Comparison of ENCODE assay signal across 24 cellular contexts in genomic region chr4:56146956-56147355, GRCh38.
DNase-seq lines count a peak whose midpoint lies in the region; ATAC-seq and TF ChIP-seq lines count a peak whose summit lies in the region.
"Had no signal": no experiment of that assay in that cellular context is flagged by ENCODE, and none has a peak within 500 bp of the region (broad histone marks: within the 10 kb centered on the region; RNA-seq: fewer than 3 reads in every experiment).

No MANE protein-coding gene starts in this region.

- H3K56ac ChIP-seq in H9 (ENCODE audit: insufficient read length, low read depth, low read length) = no peak overlapping the region

- H3K36me3 Mint-ChIP-seq in H9 (ENCODE audit: insufficient read depth in 1 of 3, low read depth in 3 of 3) (no peaks in the 10 kb centered on the region), nephron (ENCODE audit: low read depth) (peaks cover 11% of the 10 kb centered on the region)
- H3K36me3 Mint-ChIP-seq: CD14-positive monocyte; CD8-positive, alpha-beta memory T cell had no signal

- H3K4me2 ChIP-seq in H9 (ENCODE audit: insufficient read depth, insufficient read length, low read length) = no peak overlapping the region

- no peak for TF ChIP-seq POLR2A in testis (IDR thresholded peaks at IDR 0.05)
- no peak for TF ChIP-seq POLR2A in thyroid gland (IDR thresholded peaks at IDR 0.05)

- H2BK15ac ChIP-seq in H9 (ENCODE audit: low read depth, low read length) = no peak overlapping the region

- no peak overlapping the region for H2BK12ac ChIP-seq in H9 (ENCODE audit: insufficient read length, low read depth, low read length)

- H3K4me3 Mint-ChIP-seq in H9 = no peak overlapping the region
- no peak overlapping the region for H3K4me3 Mint-ChIP-seq in nephron
- H3K4me3 Mint-ChIP-seq: B cell; CD14-positive monocyte; CD8-positive, alpha-beta memory T cell had no signal

- no peak overlapping the region for H3K9ac ChIP-seq in H9 (ENCODE audit: extremely low read depth, insufficient read length, low read length)

- no peak overlapping the region for H4K91ac ChIP-seq in H9 (ENCODE audit: insufficient read length, low read depth, low read length)

- no peak overlapping the region for H3T11ph ChIP-seq in H9 (ENCODE audit: low read length)

- no peak overlapping the region for H3K14ac ChIP-seq in H9 (ENCODE audit: insufficient read depth, low read length)

- no peaks in the 10 kb centered on the region for H4K20me1 ChIP-seq in H9 (ENCODE audit: control insufficient read depth, insufficient read depth, insufficient read length)

- H3K4me1 ChIP-seq in H9 (ENCODE audit: insufficient read depth, low read length) = peaks cover 2% of the 10 kb centered on the region; the same call in 1 of the 2 replicates
- peaks cover 7% of the 10 kb centered on the region for H3K4me1 ChIP-seq in testis
- H3K4me1 ChIP-seq in thyroid gland = no peaks in the 10 kb centered on the region
- H3K4me1 ChIP-seq: SJCRH30 had no signal

- H3K9me3 ChIP-seq in H9 (ENCODE audit: control insufficient read depth, low read depth, low read length) (no peaks in the 10 kb centered on the region), testis (no peaks in the 10 kb centered on the region), thyroid gland (no peaks in the 10 kb centered on the region)
- H3K9me3 ChIP-seq: SJCRH30 had no signal

- H3K9me3 Mint-ChIP-seq in H9 = no peaks in the 10 kb centered on the region
- H3K9me3 Mint-ChIP-seq in nephron = no peaks in the 10 kb centered on the region
- H3K9me3 Mint-ChIP-seq: CD8-positive, alpha-beta memory T cell had no signal

- intact Hi-C loops in testis (cut with DNase I; ENCODE audit: low total_unique reads) = no loop called here
- intact Hi-C loops in thyroid gland (cut with DNase I) = no loop called here

- no peak for DNase-seq in H9
- DNase-seq in amniotic epithelial cell (ENCODE audit: low read depth) = peak; percentile 26
- peak; percentile 27 for DNase-seq in testis
- no peak for DNase-seq in GM19240 (ENCODE audit: insufficient read length, low spot score)
- no peak for DNase-seq in thyroid gland
- DNase-seq: CD8-positive, alpha-beta memory T cell; DMS 273 treated with DMSO at 0.1 percent for 48 hours; DMS79; EL; GDM1; Kasumi-1; NCI-H1092 treated with DMSO at 0.1 percent for 48 hours; NCI-H1436; NCI-H187 treated with DMSO at 0.1 percent for 48 hours; NCI-H2171 treated with DMSO at 0.1 percent for 48 hours; NCI-H774; SJCRH30 had no signal

- no peak overlapping the region for H3K18ac ChIP-seq in H9 (ENCODE audit: insufficient read length, low read depth, low read length)

- peaks cover 16 to 25% of the 10 kb centered on the region in 2 experiments for H3K4me1 Mint-ChIP-seq in H9
- peaks cover 19% of the 10 kb centered on the region for H3K4me1 Mint-ChIP-seq in nephron
- H3K4me1 Mint-ChIP-seq: B cell; CD14-positive monocyte; CD8-positive, alpha-beta memory T cell had no signal

- H3K27ac Mint-ChIP-seq in H9 (peak overlapping the region; percentile 4 to 35 (median 13); a peak in 1 of 7 replicates), nephron (peak overlapping the region in 2 of 3 experiments; percentile 66 to 79)
- H3K27ac Mint-ChIP-seq: B cell; CD14-positive monocyte; CD8-positive, alpha-beta memory T cell had no signal

- H3K23ac ChIP-seq in H9 (ENCODE audit: insufficient read length, low read depth, low read length) = no peak overlapping the region

- H3K27ac ChIP-seq in H9 (ENCODE audit: insufficient read length, low read depth, low read length) (no peak overlapping the region), testis (peak overlapping the region; percentile 15 to 55), thyroid gland (no peak overlapping the region)
- H3K27ac ChIP-seq: SJCRH30 had no signal

- no peaks in the 10 kb centered on the region for H3K79me2 ChIP-seq in H9 (ENCODE audit: insufficient read depth, low read length)

- no peak overlapping the region for H2BK120ac ChIP-seq in H9 (ENCODE audit: low read depth, low read length, poor library complexity, severe bottlenecking)

- H3K27me3 ChIP-seq in H9 (ENCODE audit: insufficient read depth, low read length) = no peaks in the 10 kb centered on the region
- H3K27me3 ChIP-seq in testis = no peaks in the 10 kb centered on the region
- H3K27me3 ChIP-seq in thyroid gland = no peaks in the 10 kb centered on the region
- H3K27me3 ChIP-seq: SJCRH30 had no signal

- no peak overlapping the region for H2AK5ac ChIP-seq in H9 (ENCODE audit: insufficient read length, low read length)

- H3K4ac ChIP-seq in H9 (ENCODE audit: low read depth, low read length) = no peak overlapping the region

- H3K27me3 Mint-ChIP-seq in H9 (ENCODE audit: low read depth) (no peaks in the 10 kb centered on the region), nephron (ENCODE audit: low read depth) (no peaks in the 10 kb centered on the region)

- H3K4me3 ChIP-seq in testis (no peak overlapping the region), thyroid gland (replicated peaks in 1 of 3) (no peak overlapping the region)
- H3K4me3 ChIP-seq: GM12878, SJCRH30 had no signal

- no peak overlapping the region for H4K8ac ChIP-seq in H9 (replicated peaks; ENCODE audit: insufficient read length, low read depth, low read length)

- H4K5ac ChIP-seq in H9 (ENCODE audit: insufficient read length, low read depth, low read length) = no peak overlapping the region

- H3K36me3 ChIP-seq in testis (ENCODE audit: low read depth, missing control alignments) = no peaks in the 10 kb centered on the region
- no peaks in the 10 kb centered on the region for H3K36me3 ChIP-seq in thyroid gland

- TF ChIP-seq CTCF in H9 (conservative IDR thresholded peaks at IDR 0.05) = no peak
- no peak for TF ChIP-seq CTCF in nephron (IDR thresholded peaks at IDR 0.05; ENCODE audit: unreplicated experiment in 3 of 3)
- TF ChIP-seq CTCF in testis (IDR thresholded peaks at IDR 0.05) = no peak
- no peak for TF ChIP-seq CTCF in thyroid gland (IDR thresholded peaks at IDR 0.05)

- H2BK5ac ChIP-seq in H9 (ENCODE audit: insufficient read length, low read length) = no peak overlapping the region

- no CpG with 5 or more reads among the region's 9 CpGs for WGBS in H9 (ENCODE audit: extremely low coverage, insufficient read length, low lambda C conversion rate)
- 59 to 65% methylated on average over 9 of the region's 9 CpGs for WGBS in testis, 2 donors
- WGBS in thyroid gland, 2 donors = 88 to 93% methylated on average over 9 of the region's 9 CpGs

- H2BK20ac ChIP-seq in H9 (ENCODE audit: low read depth, low read length, poor library complexity, severe bottlenecking) = no peak overlapping the region

- no peaks in the 10 kb centered on the region for H3K79me1 ChIP-seq in H9 (ENCODE audit: insufficient read depth, low read depth, low read length, poor library complexity, severe bottlenecking)

- no peak overlapping the region for H2AFZ ChIP-seq in H9 (ENCODE audit: low read length)

- no peaks in the 10 kb centered on the region for H3K23me2 ChIP-seq in H9 (ENCODE audit: insufficient read length, low read depth, low read length, poor library complexity, severe bottlenecking)

- no peak for ATAC-seq in HG02884 (IDR thresholded peaks at IDR 0.05; ENCODE audit: unreplicated experiment)
- ATAC-seq: GM12878, HepG2, Right ventricle myocardium inferior had no signal

Comparison
In these comparisons a context has a peak if more than half of its experiments do, and no peak if none do; other contexts are left out.
1. DNase-seq: peak in amniotic epithelial cell (single experiment) and testis (single experiment); none in H9 (single experiment), GM19240 (single experiment) and thyroid gland (0 of 2).
2. H3K27ac ChIP-seq: peak in testis (2 of 2); none in H9 (single experiment) and thyroid gland (0 of 3).